ENCODE assay signal across 8 cellular contexts in genomic region chr17:82204831-82205719, GRCh38. TPM values are rescaled to one million over a fixed set of nuclear protein-coding genes. Genes with fewer than 3 reads are reported as not detected.
DNase-seq lines count a peak whose midpoint lies in the region; ATAC-seq, FAIRE-seq and TF ChIP-seq lines count a peak whose summit lies in the region.

No MANE protein-coding gene starts in this region.

- peaks cover 3% of the 10 kb centered on the region for H3K79me2 ChIP-seq in mammary epithelial cell (ENCODE audit: insufficient read depth, low read length)

- FAIRE-seq in kidney (lab: Jason Lieb, UNC) = no peak

- H3K4me3 ChIP-seq in mammary epithelial cell (replicated peaks in 1 of 3; ENCODE audit: insufficient read depth in 1 of 3, low read depth in 2 of 3, low read length in 3 of 3) (no peak overlapping the region), neuronal stem cell (ENCODE audit: low read length in 2 of 2) (no peak overlapping the region), kidney (ENCODE audit: low read length in 2 of 2) (no peak overlapping the region)

- H3K27me3 ChIP-seq in mammary epithelial cell (ENCODE audit: insufficient read depth, low read length) (no peaks in the 10 kb centered on the region), neuronal stem cell (ENCODE audit: control insufficient read depth in 3 of 3, insufficient read depth in 3 of 3, low read depth in 1 of 3, low read length in 3 of 3) (no peaks in the 10 kb centered on the region)

- H2AK5ac ChIP-seq in neuronal stem cell (ENCODE audit: low read depth, low read length) = no peak overlapping the region

- H4K91ac ChIP-seq in neuronal stem cell (ENCODE audit: low read depth, low read length, poor library complexity) = no peak overlapping the region

- no peaks in the 10 kb centered on the region for H3K9me3 ChIP-seq in mammary epithelial cell (replicated peaks; ENCODE audit: insufficient read depth, low read length)
- H3K9me3 ChIP-seq in neuronal stem cell (replicated peaks in 1 of 2; ENCODE audit: control insufficient read depth in 2 of 2, insufficient read depth in 1 of 2, low read depth in 1 of 2, low read length in 2 of 2) = no peaks in the 10 kb centered on the region
- no peaks in the 10 kb centered on the region for H3K9me3 ChIP-seq in kidney (ENCODE audit: control insufficient read depth in 1 of 2, low read length in 2 of 2)

- H3K79me1 ChIP-seq in neuronal stem cell (ENCODE audit: low read depth, low read length) = peaks cover 9% of the 10 kb centered on the region

- no TSS peak for BruUV-seq in mammary epithelial cell (replicated peaks; lab: Mats Ljungman, UMichigan)

- 46% methylated on average over 20 of the region's 25 CpGs for WGBS in mammary epithelial cell (ENCODE audit: low coverage, missing lambda C conversion rate)
- no CpG with 5 or more reads among the region's 25 CpGs for WGBS in neuronal stem cell (ENCODE audit: extremely low coverage in 2 of 2, insufficient read length in 2 of 2, insufficient replicate concordance in 1 of 2), 2 donors

- peak; percentile 38 for DNase-seq in activated T-cell treated with anti-CD3 and anti-CD28 coated beads, Interleukin-2, amount 50 U/mL, for 1 hour
- DNase-seq in activated T-cell treated with anti-CD3 and anti-CD28 coated beads for 4 hours = no peak
- DNase-seq in OCI-M1 (lab: John Stamatoyannopoulos, UW) = peak; percentile 36
- peak; percentile 82 for DNase-seq in mammary epithelial cell
- DNase-seq in neuronal stem cell (ENCODE audit: low spot score) = no peak
- no peak for DNase-seq in kidney

- dilution Hi-C loops in mammary epithelial cell (cut with HindIII; ENCODE audit: low sequenced_read_pairs) = loop anchor here (5.0 to 10.0 kb wide), 10 partner anchors 33 to 330 kb away; partner anchors contain the start of genes ASPSCR1, HEXD, OGFOD3 and PCYT2

- H3K23ac ChIP-seq in neuronal stem cell (ENCODE audit: low read depth, low read length, poor library complexity) = peak overlapping the region; percentile 90

- CTCF ChIA-PET in mammary epithelial cell (lab: Charles Lee; ENCODE audit: low non-redundant PET) = no interaction called here

- peak overlapping the region; percentile 58 for H3K9ac ChIP-seq in mammary epithelial cell (ENCODE audit: insufficient read depth, low read length)
- H3K9ac ChIP-seq in neuronal stem cell (ENCODE audit: low read depth, low read length, poor library complexity) = peak overlapping the region; percentile 61
- no peak overlapping the region for H3K9ac ChIP-seq in kidney (ENCODE audit: low read length in 2 of 2)

- H2AFZ ChIP-seq in mammary epithelial cell (ENCODE audit: low read depth, low read length) (no peak overlapping the region), neuronal stem cell (ENCODE audit: low read length) (no peak overlapping the region)

- H3K36me3 ChIP-seq in mammary epithelial cell (ENCODE audit: insufficient read depth, low read length) (no peaks in the 10 kb centered on the region), neuronal stem cell (replicated peaks in 1 of 2; ENCODE audit: control insufficient read depth in 2 of 2, insufficient read depth in 2 of 2, low read length in 2 of 2) (peaks cover 9 to 22% of the 10 kb centered on the region in 2 donors), kidney (ENCODE audit: control insufficient read depth in 1 of 2, insufficient read depth in 2 of 2, low read length in 2 of 2) (no peaks in the 10 kb centered on the region)

- H2BK120ac ChIP-seq in neuronal stem cell (ENCODE audit: low read depth, low read length) = no peak overlapping the region

- H3K4me2 ChIP-seq in mammary epithelial cell (ENCODE audit: insufficient read depth, low read depth, low read length) (peak overlapping the region; percentile 67), neuronal stem cell (ENCODE audit: insufficient read depth, low read length, poor library complexity, severe bottlenecking) (no peak overlapping the region)

- no peak overlapping the region for H3K14ac ChIP-seq in neuronal stem cell (ENCODE audit: low read length)

- H3K27ac ChIP-seq in mammary epithelial cell (ENCODE audit: insufficient read depth, low read depth, low read length) (peak overlapping the region; percentile 92), neuronal stem cell (replicated peaks; ENCODE audit: low read length) (no peak overlapping the region), kidney (ENCODE audit: low read depth in 2 of 2, low read length in 2 of 2) (no peak overlapping the region)

- no peaks in the 10 kb centered on the region for H4K20me1 ChIP-seq in mammary epithelial cell (ENCODE audit: insufficient read depth, low read length)

- no peak for ATAC-seq in HG02885 (IDR thresholded peaks at IDR 0.05; ENCODE audit: poor library complexity, unreplicated experiment)
- ATAC-seq in HG03378 (IDR thresholded peaks at IDR 0.05; ENCODE audit: unreplicated experiment) = no peak

- H2BK5ac ChIP-seq in neuronal stem cell (ENCODE audit: low read length) = no peak overlapping the region

- H3K18ac ChIP-seq in neuronal stem cell (ENCODE audit: low read length) = no peak overlapping the region

- in situ Hi-C loops in mammary epithelial cell (cut with MboI; ENCODE audit: low sequenced_read_pairs in 2 of 2) = no loop called here

- no peak overlapping the region for H2BK15ac ChIP-seq in neuronal stem cell (ENCODE audit: low read length)

- H3K4me1 ChIP-seq in mammary epithelial cell (ENCODE audit: insufficient read depth, low read length) = peaks cover 26% of the 10 kb centered on the region
- peaks cover 0 to 3% of the 10 kb centered on the region in 2 donors for H3K4me1 ChIP-seq in neuronal stem cell (ENCODE audit: control insufficient read depth in 2 of 2, insufficient read depth in 1 of 2, low read depth in 1 of 2, low read length in 2 of 2)
- peaks cover 0 to 2% of the 10 kb centered on the region in 2 donors for H3K4me1 ChIP-seq in kidney (ENCODE audit: control insufficient read depth in 1 of 2, insufficient read depth in 1 of 2, low read depth in 1 of 2, low read length in 2 of 2)

- H3K4ac ChIP-seq in neuronal stem cell (ENCODE audit: low read length) = no peak overlapping the region

- no peak overlapping the region for H4K8ac ChIP-seq in neuronal stem cell (ENCODE audit: low read depth, low read length)

- TF ChIP-seq CTCF in mammary epithelial cell (conservative IDR thresholded peaks at IDR 0.05 in 1 of 2, IDR thresholded peaks at IDR 0.05 in 1 of 2; ENCODE audit: extremely low read depth in 1 of 2, insufficient read depth in 1 of 2, low read depth in 1 of 2, low read length in 2 of 2) (no peak), kidney (IDR thresholded peaks at IDR 0.05; ENCODE audit: borderline replicate concordance, extremely low read depth, insufficient read depth) (no peak)

- intact Hi-C loops in mammary epithelial cell (cut with micrococcal nuclease) (loop anchor here (1.0 to 10.0 kb wide), 3 partner anchors 26 to 320 kb away; no protein-coding TSS in a partner anchor), kidney (cut with DNase I) (loop anchor here (10.0 kb wide), 1 partner anchor 120 kb away; no protein-coding TSS in a partner anchor)

- H2BK12ac ChIP-seq in neuronal stem cell (ENCODE audit: low read length) = no peak overlapping the region

RNA-seq across cellular contexts. Expression of gene CCDC57, which starts 7.6 kb away (rescaled TPM):
- total RNA-seq in mammary epithelial cell (10 to 100 TPM; 24.8 to 52.0 TPM), kidney (79.4 TPM)
- polyA plus RNA-seq in mammary epithelial cell (14.1 TPM), kidney (ENCODE audit: insufficient read depth, low read depth, low replicate concordance) (46.7 TPM)
- 7.5 TPM for polyA minus RNA-seq in mammary epithelial cell
- polyA plus RNA-seq in neuronal stem cell (2013, experiment 1 of 2) = 26.0 TPM
- polyA plus RNA-seq in neuronal stem cell (2013, experiment 2 of 2) = 24.0 TPM

RNA-seq across cellular contexts. Expression of gene SLC16A3, which starts 23.8 kb away (rescaled TPM):
- total RNA-seq in mammary epithelial cell = 100 to 1,000 TPM; 180 to 212 TPM
- polyA plus RNA-seq in mammary epithelial cell = 118 TPM
- 42.3 TPM for polyA minus RNA-seq in mammary epithelial cell
- 3.5 TPM for polyA plus RNA-seq in neuronal stem cell (2013, experiment 1 of 2)
- 3.2 TPM for polyA plus RNA-seq in neuronal stem cell (2013, experiment 2 of 2)
- 85.7 TPM for total RNA-seq in kidney
- polyA plus RNA-seq in kidney (ENCODE audit: insufficient read depth, low read depth, low replicate concordance) = 28.8 TPM

Comparison
In these comparisons a context has a peak if more than half of its experiments do, and no peak if none do; other contexts are left out.
1. DNase-seq: peak in activated T-cell treated with anti-CD3 and anti-CD28 coated beads, Interleukin-2, amount 50 U/mL, for 1 hour (single experiment), OCI-M1 (single experiment) and mammary epithelial cell (single experiment); none in activated T-cell treated with anti-CD3 and anti-CD28 coated beads for 4 hours (single experiment), neuronal stem cell (single experiment) and kidney (single experiment).
2. H3K9ac ChIP-seq: peak in mammary epithelial cell (single experiment) and neuronal stem cell (single experiment); none in kidney (0 of 2).